15 cellular contexts compared by ENCODE assay signal in the genomic region with DNA sequence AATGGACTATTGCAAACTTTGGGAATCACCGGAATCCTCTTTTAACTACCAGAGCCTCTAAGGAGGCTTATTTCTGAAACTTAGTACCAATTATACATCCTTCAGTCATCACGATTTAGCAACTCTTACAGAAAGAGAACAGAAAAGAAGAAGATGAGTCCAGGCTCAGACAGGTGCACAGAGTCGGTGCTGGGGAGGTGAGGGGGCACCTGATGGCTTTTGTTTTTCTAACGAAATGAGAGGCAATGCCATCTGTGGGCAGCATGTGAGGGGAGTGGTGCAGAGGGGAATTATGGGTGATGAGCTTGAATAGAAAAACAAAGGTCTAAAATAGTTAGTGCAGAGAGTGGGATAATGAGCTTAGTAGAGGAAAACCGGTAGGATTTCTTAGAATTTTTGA.
DNase-seq lines count a peak whose midpoint lies in the region; TF ChIP-seq lines count a peak whose summit lies in the region.
"Had no signal": no experiment of that assay in that cellular context is flagged by ENCODE, and none has a peak within 500 bp of the region (broad histone marks: within the 10 kb centered on the region; RNA-seq: fewer than 3 reads in every experiment).

No MANE protein-coding gene starts in this region.

- peak overlapping the region; percentile 56 for H3K4me3 ChIP-seq in DOHH2 (ENCODE audit: low read length)
- peak overlapping the region; percentile 60 for H3K4me3 ChIP-seq in OCI-LY1 (ENCODE audit: low read depth, low read length, poor library complexity, severe bottlenecking)
- peak overlapping the region; percentile 43 for H3K4me3 ChIP-seq in SU-DHL-6 (ENCODE audit: insufficient read depth, low read length, poor library complexity, severe bottlenecking)
- H3K4me3 ChIP-seq: BLaER1 treated with 17β-estradiol and CSF1 and Interleukin-3, amounts not matched to agents 10 nM and 100 nM; GM23338 had no signal

- DNase-seq in nucleus accumbens (lab: John Stamatoyannopoulos, UW): no peak
- DNase-seq in activated gamma-delta T cell treated with Interleukin-2 at 50 U/mL for 16 hours: no peak
- no peak for DNase-seq in HCEC 1CT
- DNase-seq in occipital lobe (lab: John Stamatoyannopoulos, UW): no peak
- DNase-seq: 8988T; Calu3; CD8-positive, alpha-beta T cell; DND-41; HFFc6; IMR-90 had no signal

- H4K20me1 ChIP-seq in DOHH2 (ENCODE audit: control insufficient read depth, insufficient read depth, low read depth, low read length) (no peaks in the 10 kb centered on the region), OCI-LY1 (ENCODE audit: insufficient read depth, low read length) (no peaks in the 10 kb centered on the region), SU-DHL-6 (ENCODE audit: low read depth, low read length) (no peaks in the 10 kb centered on the region)
- H4K20me1 ChIP-seq: BLaER1 treated with 17β-estradiol and CSF1 and Interleukin-3, amounts not matched to agents 10 nM and 100 nM had no signal

- H3K27me3 ChIP-seq in DOHH2 (ENCODE audit: control insufficient read depth, low read length): no peaks in the 10 kb centered on the region
- H3K27me3 ChIP-seq in OCI-LY1 (ENCODE audit: insufficient read depth, low read length): no peaks in the 10 kb centered on the region
- no peaks in the 10 kb centered on the region for H3K27me3 ChIP-seq in SU-DHL-6 (ENCODE audit: low read length)

- H3K4me2 ChIP-seq in DOHH2 (ENCODE audit: low read length) (peak overlapping the region; percentile 68), OCI-LY1 (ENCODE audit: low read length) (peak overlapping the region; percentile 72), SU-DHL-6 (ENCODE audit: low read depth, low read length, poor library complexity, severe bottlenecking) (peak overlapping the region; percentile 98)
- H3K4me2 ChIP-seq: BLaER1 treated with 17β-estradiol and CSF1 and Interleukin-3, amounts not matched to agents 10 nM and 100 nM; GM23338 had no signal

- H3K4me1 ChIP-seq in DOHH2 (ENCODE audit: control insufficient read depth, low read length) (peaks cover 92% of the 10 kb centered on the region), OCI-LY1 (ENCODE audit: insufficient read depth, low read length, severe bottlenecking) (peaks cover 91% of the 10 kb centered on the region)

- peaks cover 79% of the 10 kb centered on the region for H3K36me3 ChIP-seq in DOHH2 (ENCODE audit: control insufficient read depth, low read length)
- no peaks in the 10 kb centered on the region for H3K36me3 ChIP-seq in OCI-LY1 (ENCODE audit: insufficient read depth, low read length)
- no peaks in the 10 kb centered on the region; the same call in 1 of the 2 replicates for H3K36me3 ChIP-seq in SU-DHL-6 (ENCODE audit: low read length)
- H3K36me3 ChIP-seq: BLaER1 treated with 17β-estradiol and CSF1 and Interleukin-3, amounts not matched to agents 10 nM and 100 nM had no signal

- TF ChIP-seq CTCF in DOHH2 (IDR thresholded peaks at IDR 0.05; ENCODE audit: low read depth, low read length, poor library complexity, severe bottlenecking) (no peak), OCI-LY1 (IDR thresholded peaks at IDR 0.05; ENCODE audit: low read length) (no peak), SU-DHL-6 (IDR thresholded peaks at IDR 0.05; ENCODE audit: insufficient read depth, low read length, poor library complexity, severe bottlenecking) (no peak)

- H3K79me2 ChIP-seq in DOHH2 (ENCODE audit: control insufficient read depth, low read length): peaks cover 13% of the 10 kb centered on the region
- no peaks in the 10 kb centered on the region; the same call in 1 of the 2 replicates for H3K79me2 ChIP-seq in OCI-LY1 (ENCODE audit: insufficient read depth, low read length)
- peaks cover 32% of the 10 kb centered on the region for H3K79me2 ChIP-seq in SU-DHL-6 (ENCODE audit: insufficient read depth, low read length)

- H3K9ac ChIP-seq in OCI-LY1 (ENCODE audit: low read length): peak overlapping the region; percentile 77; the same call in 1 of the 2 replicates
- peak overlapping the region; percentile 59 for H3K9ac ChIP-seq in SU-DHL-6 (ENCODE audit: low read length)
- H3K9ac ChIP-seq: BLaER1 treated with 17β-estradiol and CSF1 and Interleukin-3, amounts not matched to agents 10 nM and 100 nM had no signal

- H3K9me2 ChIP-seq in DOHH2 (replicated peaks; ENCODE audit: control insufficient read depth, low read length) (no peaks in the 10 kb centered on the region), OCI-LY1 (ENCODE audit: low read depth, low read length) (no peaks in the 10 kb centered on the region), SU-DHL-6 (replicated peaks; ENCODE audit: insufficient read depth, low read length) (no peaks in the 10 kb centered on the region)

- H2AFZ ChIP-seq in OCI-LY1 (ENCODE audit: low read length): no peak overlapping the region
- no peak overlapping the region for H2AFZ ChIP-seq in SU-DHL-6 (ENCODE audit: low read depth, low read length, severe bottlenecking)
- H2AFZ ChIP-seq: GM23338 had no signal

- H3K9me3 ChIP-seq in DOHH2 (ENCODE audit: control insufficient read depth, insufficient read depth, low read length): peaks cover 64% of the 10 kb centered on the region
- no peaks in the 10 kb centered on the region for H3K9me3 ChIP-seq in OCI-LY1 (ENCODE audit: low read length)
- H3K9me3 ChIP-seq in SU-DHL-6 (ENCODE audit: insufficient read depth, low read length): no peaks in the 10 kb centered on the region

- H3F3A ChIP-seq in DOHH2 (ENCODE audit: control insufficient read depth, insufficient read depth) (peaks cover 28% of the 10 kb centered on the region), OCI-LY1 (ENCODE audit: insufficient read depth, low read length) (0 out of 2 replicates have a peak, but pooled peaks cover 3% of the 10 kb centered on the region), SU-DHL-6 (ENCODE audit: insufficient read depth) (peaks cover 47% of the 10 kb centered on the region)

- peak overlapping the region; percentile 96 for H3K27ac ChIP-seq in DOHH2 (ENCODE audit: low read depth, low read length)
- H3K27ac ChIP-seq in OCI-LY1 (ENCODE audit: low read depth, low read length, poor library complexity, severe bottlenecking): peak overlapping the region; percentile 97
- peak overlapping the region; percentile 100 for H3K27ac ChIP-seq in SU-DHL-6 (ENCODE audit: low read depth, low read length)
- H3K27ac ChIP-seq: BLaER1 treated with 17β-estradiol and CSF1 and Interleukin-3, amounts not matched to agents 10 nM and 100 nM had no signal
